Comparison of ENCODE assay signal across 22 cellular contexts in the genomic region with DNA sequence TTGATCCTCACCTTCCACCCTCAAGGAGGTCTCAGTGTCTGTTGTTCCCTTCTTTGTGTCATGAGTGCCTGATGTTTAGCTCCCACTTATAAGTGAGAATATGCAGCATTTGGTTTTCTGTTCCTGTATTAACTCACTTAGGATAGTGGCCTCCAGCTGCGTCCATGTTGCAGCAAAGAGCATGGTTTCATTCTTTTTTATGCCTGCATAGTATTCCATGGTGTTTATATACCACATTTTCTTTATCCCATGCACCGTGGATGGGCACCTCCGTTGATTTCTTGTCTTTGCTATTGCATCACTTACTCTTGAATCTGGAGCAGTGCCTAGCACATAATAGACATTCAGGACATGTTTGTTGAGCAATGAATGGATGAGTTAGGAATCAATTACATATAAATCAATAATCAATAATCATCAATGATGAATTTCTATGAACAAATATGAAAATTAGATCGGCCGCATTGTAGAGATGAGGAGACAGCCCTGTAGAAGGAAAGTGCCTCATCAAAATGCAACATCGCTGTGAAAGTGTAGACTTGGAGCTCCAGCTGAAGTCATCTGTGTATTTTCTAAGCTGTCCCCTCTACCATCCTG.
DNase-seq lines count a peak whose midpoint lies in the region; ATAC-seq and TF ChIP-seq lines count a peak whose summit lies in the region.
"Had no signal": no experiment of that assay in that cellular context is flagged by ENCODE, and none has a peak within 500 bp of the region (broad histone marks: within the 10 kb centered on the region; RNA-seq: fewer than 3 reads in every experiment).

No MANE protein-coding gene starts in this region.

- H3K4me3 ChIP-seq in A673 (ENCODE audit: low read depth, low read length, poor library complexity, severe bottlenecking) (no peak overlapping the region), DND-41 (ENCODE audit: low read depth in 1 of 2, low read length in 2 of 2) (no peak overlapping the region), SK-N-MC (no peak overlapping the region)
- H3K4me3 ChIP-seq: A549, GM23338, HAP-1, SJSA1 had no signal

- POLR2A ChIA-PET in A673 (lab: Charles Lee; ENCODE audit: low non-redundant PET): interaction anchor here (1.0 kb wide), 1 partner anchor 13 kb away, joined by 3 read pairs; no protein-coding TSS in a partner anchor

- CTCF ChIA-PET in A673 (lab: Charles Lee): no interaction called here

- peak overlapping the region; percentile 59 for H3K4me2 ChIP-seq in DND-41 (ENCODE audit: insufficient read depth, low read length)
- H3K4me2 ChIP-seq: A549, GM23338 had no signal

- ATAC-seq in DND-41 (ENCODE audit: insufficient read depth, low read depth) (no peak), memory B cell (ENCODE audit: low read depth) (no peak), GM18520 (IDR thresholded peaks at IDR 0.05; ENCODE audit: unreplicated experiment) (no peak)
- ATAC-seq: A549; CD8-positive, alpha-beta T cell; GM23338; T-cell had no signal

- peak overlapping the region; percentile 80 for H3K27ac Mint-ChIP-seq in memory B cell
- H3K27ac Mint-ChIP-seq: CD8-positive, alpha-beta T cell; GM23338; T-cell had no signal

- BruUV-seq in A673 (replicated peaks; lab: Mats Ljungman, UMichigan): no TSS peak

- H3K9ac ChIP-seq in DND-41 (ENCODE audit: low read depth, low read length) (peak overlapping the region; percentile 36; the same call in 1 of the 2 replicates), SK-N-MC (ENCODE audit: insufficient read length) (no peak overlapping the region)

- H3K9me3 ChIP-seq in A673 (ENCODE audit: low read depth, low read length, poor library complexity, severe bottlenecking) (no peaks in the 10 kb centered on the region), DND-41 (ENCODE audit: insufficient read depth, low read length, severe bottlenecking) (no peaks in the 10 kb centered on the region), SK-N-MC (ENCODE audit: low read depth, low read length) (no peaks in the 10 kb centered on the region)
- H3K9me3 ChIP-seq: A549, HAP-1, SJSA1 had no signal

- H3K27me3 ChIP-seq in A673 (replicated peaks; ENCODE audit: insufficient read depth, low read depth, low read length, poor library complexity): no peaks in the 10 kb centered on the region
- no peaks in the 10 kb centered on the region for H3K27me3 ChIP-seq in DND-41 (ENCODE audit: insufficient read depth, low read length, poor library complexity)
- H3K27me3 ChIP-seq: SJSA1 had no signal

- H3K9me3 Mint-ChIP-seq in memory B cell: peaks cover 1% of the 10 kb centered on the region
- H3K9me3 Mint-ChIP-seq: CD8-positive, alpha-beta T cell; GM23338; T-cell had no signal

- H3K36me3 Mint-ChIP-seq in memory B cell: peaks cover 47% of the 10 kb centered on the region

- peaks cover 46% of the 10 kb centered on the region for H3K79me2 ChIP-seq in DND-41 (ENCODE audit: insufficient read depth, low read length)

- no peak for DNase-seq in A673 (ENCODE audit: low spot score)
- DNase-seq in DND-41: no peak
- DNase-seq in SK-N-MC (ENCODE audit: low read depth, low spot score): no peak
- no peak for DNase-seq in memory B cell (ENCODE audit: low spot score in 2 of 2)
- DNase-seq in inferior parietal cortex (ENCODE audit: extremely low spot score): no peak
- no peak for DNase-seq in NCI-H2227 treated with DMSO at 0.1 percent for 48 hours (lab: John Stamatoyannopoulos, UW)
- DNase-seq: CD8-positive, alpha-beta T cell; DMS153; Karpas-422; MV-4-11; NCI-H1105 treated with DMSO at 0.1 percent for 48 hours; NCI-H2029; NCI-H526 treated with DMSO at 0.1 percent for 48 hours; Right ventricle myocardium superior; RPMI8226; T-cell had no signal

- no peak overlapping the region for H3K4me3 Mint-ChIP-seq in memory B cell
- H3K4me3 Mint-ChIP-seq: CD8-positive, alpha-beta T cell; GM23338; T-cell had no signal

- intact Hi-C loops in A673 (cut with micrococcal nuclease; ENCODE audit: unreplicated experiment): no loop called here

- peak overlapping the region; percentile 77 for H3K27ac ChIP-seq in A673 (ENCODE audit: low read depth, low read length, poor library complexity, severe bottlenecking)
- H3K27ac ChIP-seq in DND-41 (ENCODE audit: low read length): peak overlapping the region; percentile 81
- H3K27ac ChIP-seq in SK-N-MC: peak overlapping the region; percentile 75; the same call in 1 of the 2 replicates
- H3K27ac ChIP-seq: A549, C4-2B, SJSA1 had no signal

- H4K20me1 ChIP-seq in DND-41 (ENCODE audit: insufficient read depth, low read length): peaks cover 2% of the 10 kb centered on the region; the same call in 1 of the 2 replicates

- H3K4me1 ChIP-seq in A673 (ENCODE audit: insufficient read depth, low read length, poor library complexity, severe bottlenecking): peaks cover 33% of the 10 kb centered on the region
- peaks cover 32% of the 10 kb centered on the region for H3K4me1 ChIP-seq in DND-41 (ENCODE audit: insufficient read depth, low read length)
- H3K4me1 ChIP-seq: A549, HAP-1, SJSA1 had no signal

- peaks cover 65% of the 10 kb centered on the region for H3K4me1 Mint-ChIP-seq in memory B cell

- TF ChIP-seq CTCF in A673 (conservative IDR thresholded peaks at IDR 0.05; ENCODE audit: low read depth, low read length) (no peak), DND-41 (IDR thresholded peaks at IDR 0.05; ENCODE audit: borderline replicate concordance, extremely low read depth, low read length, poor library complexity, severe bottlenecking) (no peak)

- H3K27me3 Mint-ChIP-seq in memory B cell: no peaks in the 10 kb centered on the region
- H3K27me3 Mint-ChIP-seq: T-cell had no signal

- no peak overlapping the region for H2AFZ ChIP-seq in DND-41 (ENCODE audit: low read depth, low read length)
- H2AFZ ChIP-seq: GM23338 had no signal

- peaks cover 11% of the 10 kb centered on the region for H3K36me3 ChIP-seq in A673 (ENCODE audit: insufficient read depth, low read length, poor library complexity, severe bottlenecking)
- H3K36me3 ChIP-seq in DND-41 (ENCODE audit: insufficient read depth, low read length): peaks cover 13% of the 10 kb centered on the region
- H3K36me3 ChIP-seq in SK-N-MC (ENCODE audit: insufficient read depth, low read length): peaks cover 4% of the 10 kb centered on the region; the same call in 1 of the 2 replicates
- H3K36me3 ChIP-seq: HAP-1, SJSA1 had no signal
